In the genomic region with DNA sequence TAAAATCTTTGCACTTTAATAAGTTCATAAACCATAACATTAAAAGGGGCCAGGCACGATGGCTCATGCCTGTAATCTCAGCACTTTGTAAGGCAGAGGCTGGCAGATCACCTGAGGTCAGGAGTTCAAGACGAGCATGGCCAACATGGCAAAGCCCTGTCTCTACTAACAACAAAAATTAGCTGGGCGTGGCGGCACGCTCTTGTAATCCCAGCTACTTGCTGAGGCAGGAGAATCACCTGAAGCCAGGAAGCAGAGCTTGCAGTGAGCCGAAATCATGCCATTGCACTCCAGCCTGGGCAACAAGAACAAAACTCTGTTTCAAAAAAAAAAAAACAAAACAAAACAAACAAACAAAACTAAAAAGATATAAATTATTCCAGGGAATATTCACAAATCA, we compare ENCODE assay signal across 34 cellular contexts.
"Had no signal": no experiment of that assay in that cellular context is flagged by ENCODE, and none has a peak within 500 bp of the region (broad histone marks: within the 10 kb centered on the region; RNA-seq: fewer than 3 reads in every experiment).

No MANE protein-coding gene starts in this region.

- H3K4me3 ChIP-seq: adrenal gland, body of pancreas, breast epithelium had no signal

- H3K27ac ChIP-seq: adrenal gland, body of pancreas, brain microvascular endothelial cell, breast epithelium, VCaP had no signal

- H3K27me3 ChIP-seq: adrenal gland, body of pancreas, brain microvascular endothelial cell, breast epithelium had no signal

- H3K4me1 ChIP-seq: adrenal gland, body of pancreas, breast epithelium had no signal

- FAIRE-seq: astrocyte, TTC549 had no signal

- H3K36me3 ChIP-seq: adrenal gland, brain microvascular endothelial cell, breast epithelium had no signal

- DNase-seq: activated B cell treated with CpG ODN at 0.5 μM for 24 hours; activated CD4-positive, alpha-beta memory T cell treated with anti-CD3 and anti-CD28 coated beads for 36 hours; activated CD4-positive, alpha-beta T cell treated with anti-CD3 and anti-CD28 coated beads for 4 hours; activated CD4-positive, alpha-beta T cell treated with anti-CD3 and anti-CD28 coated beads, Interleukin-2, amount 10 ng/mL, durations not matched to agents 24 days and 14 days; activated CD4-positive, alpha-beta T cell treated with anti-CD3 and anti-CD28 coated beads, Interleukin-2, amount 50 U/mL, for 1 hour; activated CD4-positive, alpha-beta T cell treated with anti-CD3 and anti-CD28 coated beads, Interleukin-2, amount 50 U/mL, for 4 hours; activated CD4-positive, CD25-positive, alpha-beta regulatory T cell treated with anti-CD3 and anti-CD28 coated beads, Interleukin-2, amount 50 U/mL, for 72 hours; activated CD8-positive, alpha-beta memory T cell treated with anti-CD3 and anti-CD28 coated beads, Interleukin-2, amount 50 U/mL, for 4 hours; activated CD8-positive, alpha-beta T cell treated with anti-CD3 and anti-CD28 coated beads for 36 hours; activated effector memory CD4-positive, alpha-beta T cell treated with anti-CD3 and anti-CD28 coated beads, Interleukin-2, amount 50 U/mL, for 16 hours; activated gamma-delta T cell treated with Interleukin-2 at 50 U/mL for 16 hours; activated naive CD4-positive, alpha-beta T cell; activated naive CD4-positive, alpha-beta T cell treated with anti-CD3 and anti-CD28 coated beads for 36 hours; activated naive CD4-positive, alpha-beta T cell treated with anti-CD3 and anti-CD28 coated beads, Interleukin-2, amount 50 U/mL, for 16 hours; activated naive CD8-positive, alpha-beta T cell treated with anti-CD3 and anti-CD28 coated beads for 36 hours; activated T-cell treated with anti-CD3 and anti-CD28 coated beads for 4 hours; activated T-cell treated with anti-CD3 and anti-CD28 coated beads, Interleukin-2, amount 50 U/mL, for 1 hour; activated T-cell treated with anti-CD3 and anti-CD28 coated beads, Interleukin-2, amount 50 U/mL, for 4 hours; activated T-cell treated with anti-CD3 and anti-CD28 coated beads, Interleukin-2, amount 50 U/mL, for 72 hours; adrenal gland; amniotic stem cell; aorta; body of pancreas; brain microvascular endothelial cell; central memory CD4-positive, alpha-beta T cell; T-helper 1 cell; T-helper 2 cell; T-helper 9 cell had no signal

- H3K9me3 ChIP-seq: adrenal gland, body of pancreas, breast epithelium had no signal

- ATAC-seq: activated CD8-positive, alpha-beta T cell treated with anti-CD3 and anti-CD28 coated beads for 36 hours; activated naive CD4-positive, alpha-beta T cell treated with anti-CD3 and anti-CD28 coated beads, Interleukin-2, amount 50 U/mL, for 72 hours; activated T-cell treated with anti-CD3 and anti-CD28 coated beads, Interleukin-2, amount 50 U/mL, for 4 hours; activated T-cell treated with anti-CD3 and anti-CD28 coated beads, Interleukin-2, amount 50 U/mL, for 72 hours; activated T-helper 17 cell treated with anti-CD3 and anti-CD28 coated beads, Interleukin-2, amount 50 U/mL, for 72 hours; body of pancreas had no signal
